In the genomic region with DNA sequence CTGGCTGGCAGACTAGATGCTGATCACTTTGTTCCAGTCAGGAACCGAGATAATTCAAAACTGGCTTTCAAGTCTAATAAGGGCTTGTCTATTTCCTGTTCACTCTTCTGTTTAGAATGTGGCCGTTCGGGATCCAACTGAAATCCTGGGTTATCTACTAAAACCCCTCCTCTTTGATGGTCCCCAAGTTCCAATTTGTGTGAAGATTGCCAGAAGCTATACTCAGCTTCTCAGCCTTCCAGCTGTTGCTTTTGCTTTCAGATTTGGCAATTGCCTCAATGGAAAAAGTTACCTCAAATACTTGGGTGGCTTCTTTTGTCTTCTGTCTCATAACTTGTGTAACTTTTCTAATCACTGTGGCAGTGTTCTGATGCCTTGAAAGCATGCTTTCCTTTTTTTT, we compare ENCODE assay signal across 18 cellular contexts. TPM values are rescaled to one million over a fixed set of nuclear protein-coding genes. Genes with fewer than 3 reads are reported as not detected.
DNase-seq lines count a peak whose midpoint lies in the region; ATAC-seq and TF ChIP-seq lines count a peak whose summit lies in the region.
"Had no signal": no experiment of that assay in that cellular context is flagged by ENCODE, and none has a peak within 500 bp of the region (broad histone marks: within the 10 kb centered on the region; RNA-seq: fewer than 3 reads in every experiment).

No MANE protein-coding gene starts in this region.

- ATAC-seq in GM18870 (IDR thresholded peaks at IDR 0.05; ENCODE audit: unreplicated experiment), result no peak

- H3K9me3 Mint-ChIP-seq in activated T-cell treated with anti-CD3 and anti-CD28 coated beads, Interleukin-2, amount 50 U/mL, for 24 hours, result no peaks in the 10 kb centered on the region
- no peaks in the 10 kb centered on the region for H3K9me3 Mint-ChIP-seq in activated CD4-positive, alpha-beta memory T cell treated with anti-CD3 and anti-CD28 coated beads, Interleukin-2, amount 10 ng/mL, durations not matched to agents 7 days and 5 days
- H3K9me3 Mint-ChIP-seq in type B pancreatic cell, result no peaks in the 10 kb centered on the region
- H3K9me3 Mint-ChIP-seq: naive B cell had no signal

- CTCF ChIA-PET in activated CD4-positive, alpha-beta memory T cell treated with anti-CD3 and anti-CD28 coated beads, Interleukin-2, amount 10 ng/mL, durations not matched to agents 7 days and 5 days (lab: Charles Lee), result interaction anchor here (0.6 kb wide), 1 partner anchor 47 kb away, joined by 3 read pairs; no protein-coding TSS in a partner anchor

- H3K36me3 Mint-ChIP-seq in activated T-cell treated with anti-CD3 and anti-CD28 coated beads, Interleukin-2, amount 50 U/mL, for 24 hours (ENCODE audit: low read depth), result no peaks in the 10 kb centered on the region
- H3K36me3 Mint-ChIP-seq in activated CD4-positive, alpha-beta memory T cell treated with anti-CD3 and anti-CD28 coated beads, Interleukin-2, amount 10 ng/mL, durations not matched to agents 7 days and 5 days (ENCODE audit: low read depth), result no peaks in the 10 kb centered on the region
- peaks cover 5% of the 10 kb centered on the region for H3K36me3 Mint-ChIP-seq in type B pancreatic cell
- H3K36me3 Mint-ChIP-seq: naive B cell had no signal

- DNase-seq in activated T-cell treated with anti-CD3 and anti-CD28 coated beads, Interleukin-2, amount 50 U/mL, for 24 hours, result no peak
- no peak for DNase-seq in activated T-cell treated with anti-CD3 and anti-CD28 coated beads, Interleukin-2, amount 50 U/mL, for 48 hours
- DNase-seq in GM20000 (ENCODE audit: low spot score) (peak; percentile 13), iris pigment epithelial cell (ENCODE audit: low read depth) (peak; percentile 27), T-helper 9 cell (no peak), type B pancreatic cell (ENCODE audit: extremely low spot score, unreplicated experiment) (no peak)
- no peak for DNase-seq in activated CD4-positive, alpha-beta memory T cell treated with anti-CD3 and anti-CD28 coated beads, Interleukin-2, amount 10 ng/mL, durations not matched to agents 7 days and 5 days
- DNase-seq: ACHN, naive B cell, NCI-H2029, NCI-H510A treated with DMSO at 0.1 percent for 48 hours had no signal

- peak overlapping the region; percentile 69 for H3K4me3 Mint-ChIP-seq in activated T-cell treated with anti-CD3 and anti-CD28 coated beads, Interleukin-2, amount 50 U/mL, for 24 hours
- H3K4me3 Mint-ChIP-seq in activated CD4-positive, alpha-beta memory T cell treated with anti-CD3 and anti-CD28 coated beads, Interleukin-2, amount 10 ng/mL, durations not matched to agents 7 days and 5 days, result peak overlapping the region; percentile 38
- no peak overlapping the region for H3K4me3 Mint-ChIP-seq in type B pancreatic cell

- peak overlapping the region; percentile 86 for H3K27ac Mint-ChIP-seq in activated T-cell treated with anti-CD3 and anti-CD28 coated beads, Interleukin-2, amount 50 U/mL, for 24 hours
- H3K27ac Mint-ChIP-seq in activated CD4-positive, alpha-beta memory T cell treated with anti-CD3 and anti-CD28 coated beads, Interleukin-2, amount 10 ng/mL, durations not matched to agents 7 days and 5 days, result no peak overlapping the region
- H3K27ac Mint-ChIP-seq in type B pancreatic cell, result no peak overlapping the region
- H3K27ac Mint-ChIP-seq: naive B cell had no signal

- H3K27me3 Mint-ChIP-seq in activated T-cell treated with anti-CD3 and anti-CD28 coated beads, Interleukin-2, amount 50 U/mL, for 24 hours, result no peaks in the 10 kb centered on the region
- no peaks in the 10 kb centered on the region for H3K27me3 Mint-ChIP-seq in activated CD4-positive, alpha-beta memory T cell treated with anti-CD3 and anti-CD28 coated beads, Interleukin-2, amount 10 ng/mL, durations not matched to agents 7 days and 5 days
- no peaks in the 10 kb centered on the region for H3K27me3 Mint-ChIP-seq in type B pancreatic cell
- H3K27me3 Mint-ChIP-seq: progenitor cell of endocrine pancreas had no signal

- TF ChIP-seq CTCF in GM20000 (IDR thresholded peaks at IDR 0.05; ENCODE audit: extremely low read depth, missing control alignments) (no peak), type B pancreatic cell (conservative IDR thresholded peaks at IDR 0.05) (no peak)

- POLR2A ChIA-PET in activated CD4-positive, alpha-beta memory T cell treated with anti-CD3 and anti-CD28 coated beads, Interleukin-2, amount 10 ng/mL, durations not matched to agents 7 days and 5 days (lab: Charles Lee), result no interaction called here

- H3K4me1 Mint-ChIP-seq in activated T-cell treated with anti-CD3 and anti-CD28 coated beads, Interleukin-2, amount 50 U/mL, for 24 hours (ENCODE audit: low read depth), result peaks cover 16% of the 10 kb centered on the region
- peaks cover 7% of the 10 kb centered on the region for H3K4me1 Mint-ChIP-seq in activated CD4-positive, alpha-beta memory T cell treated with anti-CD3 and anti-CD28 coated beads, Interleukin-2, amount 10 ng/mL, durations not matched to agents 7 days and 5 days
- peaks cover under 1% of the 10 kb centered on the region for H3K4me1 Mint-ChIP-seq in type B pancreatic cell (ENCODE audit: unreplicated experiment)
- H3K4me1 Mint-ChIP-seq: naive B cell had no signal

RNA-seq across cellular contexts. Expression of a gene that starts 43.7 kb away (rescaled TPM):
- 1 to 10 TPM; 3.7 to 4.6 TPM for total RNA-seq in activated CD4-positive, alpha-beta memory T cell treated with anti-CD3 and anti-CD28 coated beads, Interleukin-2, amount 10 ng/mL, durations not matched to agents 7 days and 5 days
- total RNA-seq in type B pancreatic cell (ENCODE audit: low replicate concordance), result 2.6 and 4.8 TPM in 2 replicates

RNA-seq across cellular contexts. Expression of a gene that starts 48.7 kb away (rescaled TPM):
- total RNA-seq in activated CD4-positive, alpha-beta memory T cell treated with anti-CD3 and anti-CD28 coated beads, Interleukin-2, amount 10 ng/mL, durations not matched to agents 7 days and 5 days, result not detected
- total RNA-seq in type B pancreatic cell (ENCODE audit: low replicate concordance), result not detected in 2 replicates
- total RNA-seq: astrocyte, epithelial cell of proximal tubule, glomerular endothelial cell, lower leg skin, progenitor cell of endocrine pancreas, SJSA1 had no signal

Comparison
In these comparisons a context has a peak if more than half of its experiments do, and no peak if none do; other contexts are left out.
1. DNase-seq: peak in GM20000 (single experiment) and iris pigment epithelial cell (single experiment); none in activated T-cell treated with anti-CD3 and anti-CD28 coated beads, Interleukin-2, amount 50 U/mL, for 24 hours (single experiment), activated T-cell treated with anti-CD3 and anti-CD28 coated beads, Interleukin-2, amount 50 U/mL, for 48 hours (0 of 2), activated CD4-positive, alpha-beta memory T cell treated with anti-CD3 and anti-CD28 coated beads, Interleukin-2, amount 10 ng/mL, durations not matched to agents 7 days and 5 days (single experiment), T-helper 9 cell (single experiment) and type B pancreatic cell (single experiment).